9 cellular contexts compared by ENCODE assay signal in genomic region chr4:80266902-80267380, GRCh38. TPM values are rescaled to one million over a fixed set of nuclear protein-coding genes. Genes with fewer than 3 reads are reported as not detected.
DNase-seq lines count a peak whose midpoint lies in the region; ATAC-seq lines count a peak whose summit lies in the region.
"Had no signal": no experiment of that assay in that cellular context is flagged by ENCODE, and none has a peak within 500 bp of the region (broad histone marks: within the 10 kb centered on the region; RNA-seq: fewer than 3 reads in every experiment).

No MANE protein-coding gene starts in this region.

- peak overlapping the region; percentile 72 for H3K4me3 Mint-ChIP-seq in activated T-helper 17 cell treated with anti-CD3 and anti-CD28 coated beads, Interleukin-2, amount 50 U/mL, for 72 hours
- H3K4me3 Mint-ChIP-seq in stimulated activated memory B cell treated with anti-CD40 and anti-IgM and Interleukin-4, amounts not matched to agents 10 μg/mL and 1 μg/mL and 100 μg/mL, for 72 hours, result peak overlapping the region; percentile 79

- H3K9me3 Mint-ChIP-seq in activated T-helper 17 cell treated with anti-CD3 and anti-CD28 coated beads, Interleukin-2, amount 50 U/mL, for 72 hours, result no peaks in the 10 kb centered on the region
- no peaks in the 10 kb centered on the region for H3K9me3 Mint-ChIP-seq in stimulated activated memory B cell treated with anti-CD40 and anti-IgM and Interleukin-4, amounts not matched to agents 10 μg/mL and 1 μg/mL and 100 μg/mL, for 72 hours

- H3K27me3 Mint-ChIP-seq in activated T-helper 17 cell treated with anti-CD3 and anti-CD28 coated beads, Interleukin-2, amount 50 U/mL, for 72 hours, result peaks cover 82% of the 10 kb centered on the region
- peaks cover 84% of the 10 kb centered on the region for H3K27me3 Mint-ChIP-seq in stimulated activated memory B cell treated with anti-CD40 and anti-IgM and Interleukin-4, amounts not matched to agents 10 μg/mL and 1 μg/mL and 100 μg/mL, for 72 hours

- H3K27me3 ChIP-seq in iPS DF 6.9 (ENCODE audit: control insufficient read depth, insufficient read depth, low read length), result peaks cover 78% of the 10 kb centered on the region

- no CpG with 5 or more reads among the region's 25 CpGs for WGBS in iPS DF 6.9 (ENCODE audit: insufficient coverage, insufficient read length)

- H3K36me3 ChIP-seq in iPS DF 6.9 (ENCODE audit: control insufficient read depth, insufficient read depth, low read length), result no peaks in the 10 kb centered on the region

- ATAC-seq in activated T-helper 17 cell treated with anti-CD3 and anti-CD28 coated beads, Interleukin-2, amount 50 U/mL, for 72 hours (replicated peaks), result no peak
- peak; percentile 45 for ATAC-seq in stimulated activated memory B cell treated with anti-CD40 and anti-IgM and Interleukin-4, amounts not matched to agents 10 μg/mL and 1 μg/mL and 100 μg/mL, for 72 hours
- no peak for ATAC-seq in HG03097 (IDR thresholded peaks at IDR 0.05; ENCODE audit: low FRiP score, unreplicated experiment)

- peak overlapping the region; percentile 31; the same call in 1 of the 2 replicates for H3K4me3 ChIP-seq in iPS DF 6.9 (ENCODE audit: low read length)

- peak; percentile 9 for DNase-seq in DMS53 treated with DMSO at 0.1 percent for 48 hours (lab: John Stamatoyannopoulos, UW; ENCODE audit: unreplicated experiment)
- peak; percentile 16 for DNase-seq in HPDE6-E6E7 (ENCODE audit: extremely low spot score)
- DNase-seq in iPS DF 6.9 (ENCODE audit: low read depth, low spot score), result no peak
- no peak for DNase-seq in LoVo (ENCODE audit: low spot score)
- no peak for DNase-seq in NCI-H510A treated with DMSO at 0.1 percent for 48 hours (lab: John Stamatoyannopoulos, UW)

- H3K27ac Mint-ChIP-seq in activated T-helper 17 cell treated with anti-CD3 and anti-CD28 coated beads, Interleukin-2, amount 50 U/mL, for 72 hours, result no peak overlapping the region
- H3K27ac Mint-ChIP-seq in stimulated activated memory B cell treated with anti-CD40 and anti-IgM and Interleukin-4, amounts not matched to agents 10 μg/mL and 1 μg/mL and 100 μg/mL, for 72 hours, result no peak overlapping the region

- H3K4me1 Mint-ChIP-seq in activated T-helper 17 cell treated with anti-CD3 and anti-CD28 coated beads, Interleukin-2, amount 50 U/mL, for 72 hours, result peaks cover 6% of the 10 kb centered on the region
- peaks cover 35% of the 10 kb centered on the region for H3K4me1 Mint-ChIP-seq in stimulated activated memory B cell treated with anti-CD40 and anti-IgM and Interleukin-4, amounts not matched to agents 10 μg/mL and 1 μg/mL and 100 μg/mL, for 72 hours

- no peaks in the 10 kb centered on the region for H3K9me3 ChIP-seq in iPS DF 6.9 (ENCODE audit: control insufficient read depth, insufficient read depth, low read length)

- no peak overlapping the region for H3K27ac ChIP-seq in iPS DF 6.9 (ENCODE audit: low read length)

- no peaks in the 10 kb centered on the region for H3K36me3 Mint-ChIP-seq in activated T-helper 17 cell treated with anti-CD3 and anti-CD28 coated beads, Interleukin-2, amount 50 U/mL, for 72 hours (ENCODE audit: low read depth)
- no peaks in the 10 kb centered on the region for H3K36me3 Mint-ChIP-seq in stimulated activated memory B cell treated with anti-CD40 and anti-IgM and Interleukin-4, amounts not matched to agents 10 μg/mL and 1 μg/mL and 100 μg/mL, for 72 hours

- peaks cover 9% of the 10 kb centered on the region; the same call in 1 of the 2 replicates for H3K4me1 ChIP-seq in iPS DF 6.9 (ENCODE audit: control insufficient read depth, insufficient read depth, low read length)

RNA-seq across cellular contexts. Expression of gene FGF5, which starts 0.5 kb away (rescaled TPM):
- total RNA-seq in activated T-helper 17 cell treated with anti-CD3 and anti-CD28 coated beads, Interleukin-2, amount 50 U/mL, for 72 hours, result not detected
- total RNA-seq: mononuclear cell had no signal

Comparison
In these comparisons a context has a peak if more than half of its experiments do, and no peak if none do; other contexts are left out.
1. DNase-seq: peak in DMS53 treated with DMSO at 0.1 percent for 48 hours (single experiment) and HPDE6-E6E7 (single experiment); none in iPS DF 6.9 (single experiment), LoVo (single experiment) and NCI-H510A treated with DMSO at 0.1 percent for 48 hours (single experiment).